14 cellular contexts compared by ENCODE assay signal in genomic region chr3:51295625-51296024, GRCh38.
DNase-seq lines count a peak whose midpoint lies in the region; ATAC-seq lines count a peak whose summit lies in the region.
"Had no signal": no experiment of that assay in that cellular context is flagged by ENCODE, and none has a peak within 500 bp of the region (broad histone marks: within the 10 kb centered on the region; RNA-seq: fewer than 3 reads in every experiment).

No MANE protein-coding gene starts in this region.

- no peak overlapping the region for H3K27ac Mint-ChIP-seq in stimulated activated effector memory CD8-positive, alpha-beta T cell treated with anti-CD3 and anti-CD28 coated beads, Interleukin-12 subunit alpha, Interleukin-12 subunit beta, amount 100 ng/mL, for 72 hours
- peak overlapping the region in 1 of 10 donors; percentile 44 for H3K27ac Mint-ChIP-seq in naive thymus-derived CD8-positive, alpha-beta T cell
- H3K27ac Mint-ChIP-seq: activated T-cell treated with anti-CD3 and anti-CD28 coated beads, Interleukin-2, amount 50 U/mL, for 24 hours; stimulated activated naive CD8-positive, alpha-beta T cell treated with anti-CD3 and anti-CD28 coated beads, Interleukin-15, Interleukin-2, amounts not matched to agents 100 ng/mL and 50 ng/mL, for 24 hours had no signal

- H3K9me2 ChIP-seq in Karpas-422 (replicated peaks; ENCODE audit: insufficient read depth, low read length) = no peaks in the 10 kb centered on the region

- H3K27ac ChIP-seq in Karpas-422 (ENCODE audit: low read length) = peak overlapping the region; percentile 56

- no peaks in the 10 kb centered on the region for H3K36me3 ChIP-seq in Karpas-422 (ENCODE audit: insufficient read depth, low read length)

- H3K4me2 ChIP-seq in Karpas-422 (ENCODE audit: low read depth, low read length, poor library complexity, severe bottlenecking) = peak overlapping the region; percentile 22

- H3K9ac ChIP-seq in Karpas-422 (ENCODE audit: low read length) = no peak overlapping the region

- no peaks in the 10 kb centered on the region for H3K27me3 Mint-ChIP-seq in naive thymus-derived CD8-positive, alpha-beta T cell
- H3K27me3 Mint-ChIP-seq: activated T-cell treated with anti-CD3 and anti-CD28 coated beads, Interleukin-2, amount 50 U/mL, for 24 hours; stimulated activated naive CD8-positive, alpha-beta T cell treated with anti-CD3 and anti-CD28 coated beads, Interleukin-15, Interleukin-2, amounts not matched to agents 100 ng/mL and 50 ng/mL, for 24 hours had no signal

- POLR2A ChIA-PET in naive thymus-derived CD8-positive, alpha-beta T cell (lab: Charles Lee) = no interaction called here

- H3K36me3 Mint-ChIP-seq in stimulated activated effector memory CD8-positive, alpha-beta T cell treated with anti-CD3 and anti-CD28 coated beads, Interleukin-12 subunit alpha, Interleukin-12 subunit beta, amount 100 ng/mL, for 72 hours = no peaks in the 10 kb centered on the region
- peaks cover 0 to 11% (median 10%) of the 10 kb centered on the region in 3 donors for H3K36me3 Mint-ChIP-seq in naive thymus-derived CD8-positive, alpha-beta T cell

- H3K9me3 Mint-ChIP-seq in stimulated activated effector memory CD8-positive, alpha-beta T cell treated with anti-CD3 and anti-CD28 coated beads, Interleukin-12 subunit alpha, Interleukin-12 subunit beta, amount 100 ng/mL, for 72 hours = peaks cover 4% of the 10 kb centered on the region
- peaks cover 4 to 19% (median 15%) of the 10 kb centered on the region in 9 donors for H3K9me3 Mint-ChIP-seq in naive thymus-derived CD8-positive, alpha-beta T cell

- ATAC-seq in GM18498 (IDR thresholded peaks at IDR 0.05; ENCODE audit: unreplicated experiment) = peak; percentile 74
- peak; percentile 93 for ATAC-seq in GM21367 (IDR thresholded peaks at IDR 0.05; ENCODE audit: unreplicated experiment)
- peak; percentile 75 for ATAC-seq in HG02981 (IDR thresholded peaks at IDR 0.05; ENCODE audit: unreplicated experiment)
- no peak for ATAC-seq in stimulated activated effector memory CD8-positive, alpha-beta T cell treated with anti-CD3 and anti-CD28 coated beads, Interleukin-12 subunit alpha, Interleukin-12 subunit beta, amount 100 ng/mL, for 72 hours
- no peak for ATAC-seq in naive thymus-derived CD8-positive, alpha-beta T cell
- ATAC-seq in activated CD4-positive, CD25-positive, alpha-beta regulatory T cell treated with anti-CD3 and anti-CD28 coated beads, Interleukin-2, amount 50 U/mL, for 24 hours = no peak

- no peaks in the 10 kb centered on the region for H3K27me3 ChIP-seq in Karpas-422 (ENCODE audit: low read length)

- DNase-seq in Karpas-422 (peak; percentile 69), CD1c-positive myeloid dendritic cell (ENCODE audit: extremely low spot score) (no peak)
- no peak for DNase-seq in stimulated activated effector memory CD8-positive, alpha-beta T cell treated with anti-CD3 and anti-CD28 coated beads, Interleukin-12 subunit alpha, Interleukin-12 subunit beta, amount 100 ng/mL, for 72 hours (ENCODE audit: low spot score in 2 of 2)
- no peak for DNase-seq in naive thymus-derived CD8-positive, alpha-beta T cell
- DNase-seq: activated T-cell treated with anti-CD3 and anti-CD28 coated beads, Interleukin-2, amount 50 U/mL, for 24 hours; anterior cingulate cortex; dermis blood vessel endothelial cell; KBM-7; stimulated activated CD4-positive, alpha-beta T cell treated with anti-CD3 and anti-CD28 coated beads, Interleukin-2, amount 100 ng/mL, for 24 hours had no signal

- no peaks in the 10 kb centered on the region for H3K4me1 Mint-ChIP-seq in stimulated activated effector memory CD8-positive, alpha-beta T cell treated with anti-CD3 and anti-CD28 coated beads, Interleukin-12 subunit alpha, Interleukin-12 subunit beta, amount 100 ng/mL, for 72 hours
- H3K4me1 Mint-ChIP-seq in naive thymus-derived CD8-positive, alpha-beta T cell = peaks cover 0 to 1% (median 0%) of the 10 kb centered on the region in 4 donors

- no peaks in the 10 kb centered on the region for H4K20me1 ChIP-seq in Karpas-422 (ENCODE audit: insufficient read depth, low read depth, low read length)

- H3K9me3 ChIP-seq in Karpas-422 (ENCODE audit: low read length) = 0 out of 2 replicates have a peak, but pooled peaks cover 2% of the 10 kb centered on the region

- H3K4me3 ChIP-seq in Karpas-422 (ENCODE audit: low read length) = no peak overlapping the region

- H3K79me2 ChIP-seq in Karpas-422 (ENCODE audit: low read length) = no peaks in the 10 kb centered on the region

- peaks cover 23% of the 10 kb centered on the region for H3K4me1 ChIP-seq in Karpas-422 (ENCODE audit: low read length)

- no peak overlapping the region for H2AFZ ChIP-seq in Karpas-422 (ENCODE audit: low read length)

- no peak overlapping the region for H3K4me3 Mint-ChIP-seq in stimulated activated effector memory CD8-positive, alpha-beta T cell treated with anti-CD3 and anti-CD28 coated beads, Interleukin-12 subunit alpha, Interleukin-12 subunit beta, amount 100 ng/mL, for 72 hours
- no peak overlapping the region for H3K4me3 Mint-ChIP-seq in naive thymus-derived CD8-positive, alpha-beta T cell
- H3K4me3 Mint-ChIP-seq: activated T-cell treated with anti-CD3 and anti-CD28 coated beads, Interleukin-2, amount 50 U/mL, for 24 hours; stimulated activated naive CD8-positive, alpha-beta T cell treated with anti-CD3 and anti-CD28 coated beads, Interleukin-15, Interleukin-2, amounts not matched to agents 100 ng/mL and 50 ng/mL, for 24 hours had no signal

Comparison
In these comparisons a context has a peak if more than half of its experiments do, and no peak if none do; other contexts are left out.
1. ATAC-seq: peak in GM18498 (single experiment), GM21367 (single experiment) and HG02981 (single experiment); none in stimulated activated effector memory CD8-positive, alpha-beta T cell treated with anti-CD3 and anti-CD28 coated beads, Interleukin-12 subunit alpha, Interleukin-12 subunit beta, amount 100 ng/mL, for 72 hours (single experiment), naive thymus-derived CD8-positive, alpha-beta T cell (0 of 2) and activated CD4-positive, CD25-positive, alpha-beta regulatory T cell treated with anti-CD3 and anti-CD28 coated beads, Interleukin-2, amount 50 U/mL, for 24 hours (0 of 2).